Comparison of ENCODE assay signal across 8 cellular contexts in the genomic region with DNA sequence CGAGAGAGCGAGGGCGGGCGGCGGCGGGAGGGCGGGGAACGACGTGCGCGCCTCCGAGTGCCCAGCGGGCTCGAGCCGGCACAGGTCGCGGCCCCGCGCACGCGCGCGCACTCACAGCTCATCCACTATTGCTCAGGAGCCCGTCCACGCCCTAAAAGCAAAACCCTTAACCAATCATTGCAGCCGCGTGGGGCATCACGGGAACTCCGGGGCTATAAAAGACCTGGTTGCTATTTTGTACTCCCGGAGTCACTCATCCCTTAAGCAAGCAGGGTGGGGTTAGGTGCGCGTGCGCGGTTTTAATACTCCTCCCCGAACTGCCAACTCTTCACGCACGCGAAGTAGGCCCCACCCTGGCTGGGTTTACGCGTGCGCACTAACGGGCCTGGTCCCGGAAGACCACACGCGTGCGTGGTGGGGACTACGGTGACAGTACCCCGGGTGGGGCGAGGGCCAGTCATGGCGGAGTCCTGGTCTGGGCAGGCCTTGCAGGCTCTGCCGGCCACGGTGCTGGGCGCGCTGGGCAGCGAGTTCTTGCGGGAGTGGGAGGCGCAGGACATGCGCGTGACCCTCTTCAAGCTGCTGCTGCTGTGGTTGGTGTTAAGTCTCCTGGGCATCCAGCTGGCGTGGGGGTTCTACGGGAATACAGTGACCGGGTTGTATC. TPM values are rescaled to one million over a fixed set of nuclear protein-coding genes. Genes with fewer than 3 reads are reported as not detected.
DNase-seq lines count a peak whose midpoint lies in the region; ATAC-seq, FAIRE-seq and TF ChIP-seq lines count a peak whose summit lies in the region.

A gene (minus strand): TSS at position 9 of the 664 bp plus-strand sequence. CDS start 36,387 bp downstream, outside the sequence.
A gene with protein sequence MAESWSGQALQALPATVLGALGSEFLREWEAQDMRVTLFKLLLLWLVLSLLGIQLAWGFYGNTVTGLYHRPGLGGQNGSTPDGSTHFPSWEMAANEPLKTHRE (plus strand): TSS at position 456 of the 664 bp plus-strand sequence. CDS start 4 bp downstream, at position 460.

- peak within 1 kb of the TSS; percentile 98 for H3K4me2 ChIP-seq in OCI-LY1 (ENCODE audit: low read length)

- peaks cover 56% of the 10 kb centered on the region for H3K79me2 ChIP-seq in OCI-LY1 (ENCODE audit: insufficient read depth, low read length)

- H3K36me3 ChIP-seq in HUES64 (ENCODE audit: insufficient read depth, low read length), result peaks cover 6% of the 10 kb centered on the region; the same call in 1 of the 2 replicates
- peaks cover 29% of the 10 kb centered on the region; the same call in 1 of the 2 replicates for H3K36me3 ChIP-seq in OCI-LY1 (ENCODE audit: insufficient read depth, low read length)
- peaks cover 33% of the 10 kb centered on the region for H3K36me3 ChIP-seq in mesodermal cell (ENCODE audit: control insufficient read depth, insufficient read depth, low read length)

- H4K20me1 ChIP-seq in OCI-LY1 (ENCODE audit: insufficient read depth, low read length), result no peaks in the 10 kb centered on the region

- peaks cover 35% of the 10 kb centered on the region for H3K4me1 Mint-ChIP-seq in Calu3 (ENCODE audit: low read depth, unreplicated experiment)

- H3K9ac ChIP-seq in HUES64 (ENCODE audit: low read depth, low read length) (peak within 1 kb of the TSS; percentile 98), OCI-LY1 (ENCODE audit: low read length) (peak within 1 kb of the TSS; percentile 89)

- no peaks in the 10 kb centered on the region for H3K9me2 ChIP-seq in OCI-LY1 (ENCODE audit: low read depth, low read length)

- no peak within 1 kb of the TSS for H2AFZ ChIP-seq in OCI-LY1 (ENCODE audit: low read length)

- DNase-seq in Calu3, result peak; percentile 98
- DNase-seq in activated CD8-positive, alpha-beta memory T cell treated with anti-CD3 and anti-CD28 coated beads, Interleukin-2, amount 50 U/mL, for 4 hours, result peak; percentile 99
- DNase-seq in stimulated activated CD8-positive, alpha-beta memory T cell treated with anti-CD3 and anti-CD28 coated beads, Interleukin-15, amount 100 ng/mL, for 4 hours (ENCODE audit: low read depth in 2 of 2), result peak; percentile 98 to 99

- H3K4me3 Mint-ChIP-seq in Calu3 (ENCODE audit: low read depth, unreplicated experiment), result peak within 1 kb of the TSS; percentile 91

- H3K27me3 ChIP-seq in HUES64 (ENCODE audit: insufficient read depth, low read length) (no peaks in the 10 kb centered on the region), OCI-LY1 (ENCODE audit: insufficient read depth, low read length) (no peaks in the 10 kb centered on the region)

- peak within 1 kb of the TSS; percentile 100 for H3K27ac Mint-ChIP-seq in Calu3 (ENCODE audit: unreplicated experiment)

- TSS peak; percentile 64 for BruUV-seq in Calu3 (replicated peaks; lab: Mats Ljungman, UMichigan)

- peak within 1 kb of the TSS; percentile 80 for H3K4me3 ChIP-seq in HUES64 (ENCODE audit: low read length)
- peak within 1 kb of the TSS; percentile 83 for H3K4me3 ChIP-seq in OCI-LY1 (ENCODE audit: low read depth, low read length, poor library complexity, severe bottlenecking)
- H3K4me3 ChIP-seq in mesodermal cell (ENCODE audit: extremely low read depth, insufficient read depth, low read length, poor library complexity, severe bottlenecking), result peak within 1 kb of the TSS; percentile 66

- H3F3A ChIP-seq in OCI-LY1 (ENCODE audit: insufficient read depth, low read length), result no peaks in the 10 kb centered on the region

- CTCF ChIA-PET in Calu3 (lab: Charles Lee), result interaction anchor here (0.5 to 2.3 kb wide), 7 partner anchors 13 to 72 kb away, joined by 3 to 11 read pairs (median 3); a partner anchor contains a TSS

- no peak for TF ChIP-seq CTCF in Calu3 (IDR thresholded peaks at IDR 0.05; ENCODE audit: unreplicated experiment)
- TF ChIP-seq CTCF in OCI-LY1 (IDR thresholded peaks at IDR 0.05; ENCODE audit: low read length), result no peak

- WGBS in HUES64, result 1% methylated on average over 62 of the region's 62 CpGs
- WGBS in mesodermal cell (ENCODE audit: insufficient coverage in 2 of 2), 2 experiments, result 2 to 3% methylated on average over 46 to 50 of the region's 62 CpGs

- H3K27ac ChIP-seq in HUES64 (ENCODE audit: low read depth, low read length) (peak within 1 kb of the TSS; percentile 97), OCI-LY1 (ENCODE audit: low read depth, low read length, poor library complexity, severe bottlenecking) (peak within 1 kb of the TSS; percentile 60), mesodermal cell (ENCODE audit: low read depth, low read length, severe bottlenecking) (peak within 1 kb of the TSS; percentile 95)

- no peaks in the 10 kb centered on the region for H3K9me3 ChIP-seq in HUES64 (ENCODE audit: insufficient read depth, low read depth, low read length)
- no peaks in the 10 kb centered on the region for H3K9me3 ChIP-seq in OCI-LY1 (ENCODE audit: low read length)
- no peaks in the 10 kb centered on the region for H3K9me3 ChIP-seq in mesodermal cell (ENCODE audit: control insufficient read depth, low read length)

- intact Hi-C loops in Calu3 (cut with micrococcal nuclease; ENCODE audit: unreplicated experiment), result loop anchor here (5.0 kb wide), 1 partner anchor 60 kb away; no protein-coding TSS in a partner anchor

- H3K27me3 Mint-ChIP-seq in Calu3 (ENCODE audit: unreplicated experiment), result no peaks in the 10 kb centered on the region

- FAIRE-seq in endometrium (lab: Jason Lieb, UNC), result peak; percentile 95

- peaks cover 8% of the 10 kb centered on the region for H3K4me1 ChIP-seq in HUES64 (ENCODE audit: insufficient read depth, low read length)
- H3K4me1 ChIP-seq in OCI-LY1 (ENCODE audit: insufficient read depth, low read length, severe bottlenecking), result peaks cover 65% of the 10 kb centered on the region
- peaks cover 19% of the 10 kb centered on the region for H3K4me1 ChIP-seq in mesodermal cell (ENCODE audit: control insufficient read depth, insufficient read depth, low read length, poor library complexity, severe bottlenecking)

- H3K36me3 Mint-ChIP-seq in Calu3 (ENCODE audit: insufficient read depth, unreplicated experiment), result peaks cover 45% of the 10 kb centered on the region

- H3K9me3 Mint-ChIP-seq in Calu3 (ENCODE audit: low read depth, unreplicated experiment), result no peaks in the 10 kb centered on the region

- ATAC-seq in GM21447 (IDR thresholded peaks at IDR 0.05; ENCODE audit: unreplicated experiment), result peak; percentile 79

RNA-seq across cellular contexts. Expression of the first gene that starts in this region (rescaled TPM):
- total RNA-seq in Calu3 (2022), result 313 and 352 TPM in 2 replicates
- polyA plus RNA-seq in HUES64 (2013, experiment 1 of 2), result 336 TPM
- 381 TPM for polyA plus RNA-seq in HUES64 (2013, experiment 2 of 2)
- polyA plus RNA-seq in mesodermal cell (2013, experiment 1 of 2), result 591 TPM
- polyA plus RNA-seq in mesodermal cell (2013, experiment 2 of 2), result 531 TPM

RNA-seq across cellular contexts. Expression of the second gene that starts in this region (rescaled TPM):
- total RNA-seq in Calu3 (2022), result 33.6 and 35.6 TPM in 2 replicates
- polyA plus RNA-seq in HUES64 (2013, experiment 1 of 2), result 8.5 TPM
- 7.0 TPM for polyA plus RNA-seq in HUES64 (2013, experiment 2 of 2)
- 8.6 TPM for polyA plus RNA-seq in mesodermal cell (2013, experiment 1 of 2)
- polyA plus RNA-seq in mesodermal cell (2013, experiment 2 of 2), result 9.0 TPM

Comparison
In these comparisons a context has a peak if more than half of its experiments do, and no peak if none do; other contexts are left out.
1. Peak in every context shown above with its lines: DNase-seq, ATAC-seq, H3K4me3 ChIP-seq and H3K27ac ChIP-seq.